8 cellular contexts compared by ENCODE assay signal in genomic region chr20:62927128-62927705, GRCh38. TPM values are rescaled to one million over a fixed set of nuclear protein-coding genes. Genes with fewer than 3 reads are reported as not detected.
DNase-seq lines count a peak whose midpoint lies in the region; ATAC-seq, FAIRE-seq and TF ChIP-seq lines count a peak whose summit lies in the region.

No MANE protein-coding gene starts in this region.

- FAIRE-seq in keratinocyte (lab: Jason Lieb, UNC), result no peak

- H3K79me2 ChIP-seq in keratinocyte (ENCODE audit: control insufficient read depth, insufficient read depth, low read length), result peaks cover 91% of the 10 kb centered on the region

- dilution Hi-C loops in keratinocyte (cut with MboI; ENCODE audit: extremely low pct_ligation_motif_present, low sequenced_read_pairs), result no loop called here

- H4K20me1 ChIP-seq in keratinocyte (ENCODE audit: control insufficient read depth, extremely low read depth, insufficient read depth, low read length), result peaks cover 20% of the 10 kb centered on the region

- peak overlapping the region; percentile 98 for H3K9ac ChIP-seq in keratinocyte (ENCODE audit: control insufficient read depth, extremely low read depth, insufficient read depth, low read length)

- H3K27ac Mint-ChIP-seq in T-helper 2 cell treated with Interferon-gamma antibody and Interleukin-4, amounts not matched to agents 5 μg/mL and 100 μg/mL, for 36 hours, result peak overlapping the region; percentile 90
- peak overlapping the region; percentile 87 for H3K27ac Mint-ChIP-seq in activated naive CD8-positive, alpha-beta T cell treated with anti-CD3 and anti-CD28 coated beads for 36 hours

- H3K36me3 Mint-ChIP-seq in T-helper 2 cell treated with Interferon-gamma antibody and Interleukin-4, amounts not matched to agents 5 μg/mL and 100 μg/mL, for 36 hours (ENCODE audit: low read depth), result peaks cover 27% of the 10 kb centered on the region
- peaks cover 21% of the 10 kb centered on the region for H3K36me3 Mint-ChIP-seq in activated naive CD8-positive, alpha-beta T cell treated with anti-CD3 and anti-CD28 coated beads for 36 hours

- ATAC-seq in GM19467 (IDR thresholded peaks at IDR 0.05; ENCODE audit: unreplicated experiment), result no peak
- ATAC-seq in HG03039 (IDR thresholded peaks at IDR 0.05; ENCODE audit: unreplicated experiment), result no peak

- TF ChIP-seq POLR2A in suprapubic skin (IDR thresholded peaks at IDR 0.05), result no peak

- TF ChIP-seq CTCF in keratinocyte (optimal IDR thresholded peaks at IDR 0.05 in 1 of 3, IDR thresholded peaks at IDR 0.05 in 1 of 3, conservative IDR thresholded peaks at IDR 0.05 in 1 of 3; ENCODE audit: extremely low read depth in 1 of 3, insufficient read depth in 2 of 3, low read length in 3 of 3) (no peak), suprapubic skin (IDR thresholded peaks at IDR 0.05) (no peak)

- peaks cover 40% of the 10 kb centered on the region for H3K4me1 ChIP-seq in keratinocyte (ENCODE audit: control insufficient read depth, extremely low read depth, insufficient read depth, low read length)
- peaks cover 66% of the 10 kb centered on the region for H3K4me1 ChIP-seq in suprapubic skin

- H3K4me3 ChIP-seq in keratinocyte (ENCODE audit: control insufficient read depth in 2 of 3, extremely low read depth in 1 of 3, insufficient read depth in 2 of 3, low read depth in 1 of 3, low read length in 3 of 3) (peak overlapping the region; percentile 67 to 91 (median 89)), suprapubic skin (peak overlapping the region; percentile 82)

- H3K27me3 ChIP-seq in keratinocyte (ENCODE audit: control insufficient read depth, extremely low read depth, insufficient read depth, low read length) (no peaks in the 10 kb centered on the region), suprapubic skin (no peaks in the 10 kb centered on the region)

- no peaks in the 10 kb centered on the region for H3K9me3 Mint-ChIP-seq in T-helper 2 cell treated with Interferon-gamma antibody and Interleukin-4, amounts not matched to agents 5 μg/mL and 100 μg/mL, for 36 hours
- H3K9me3 Mint-ChIP-seq in activated naive CD8-positive, alpha-beta T cell treated with anti-CD3 and anti-CD28 coated beads for 36 hours, result no peaks in the 10 kb centered on the region

- no peak for DNase-seq in T-helper 2 cell treated with Interferon-gamma antibody and Interleukin-4, amounts not matched to agents 5 μg/mL and 100 μg/mL, for 36 hours (ENCODE audit: low spot score)
- no peak for DNase-seq in T-helper 2 cell
- no peak for DNase-seq in activated naive CD8-positive, alpha-beta T cell treated with anti-CD3 and anti-CD28 coated beads for 36 hours
- no peak for DNase-seq in keratinocyte (ENCODE audit: low read depth, low spot score)
- no peak for DNase-seq in suprapubic skin (ENCODE audit: low spot score in 2 of 2)
- DNase-seq in NCI-H2081 (lab: John Stamatoyannopoulos, UW), result no peak

- peak overlapping the region; percentile 94 for H3K4me3 Mint-ChIP-seq in T-helper 2 cell treated with Interferon-gamma antibody and Interleukin-4, amounts not matched to agents 5 μg/mL and 100 μg/mL, for 36 hours
- peak overlapping the region; percentile 86 for H3K4me3 Mint-ChIP-seq in activated naive CD8-positive, alpha-beta T cell treated with anti-CD3 and anti-CD28 coated beads for 36 hours

- H3K27ac ChIP-seq in keratinocyte (ENCODE audit: control insufficient read depth, insufficient read depth, low read length) (peak overlapping the region; percentile 97), suprapubic skin (peak overlapping the region; percentile 98)

- H3K4me1 Mint-ChIP-seq in T-helper 2 cell treated with Interferon-gamma antibody and Interleukin-4, amounts not matched to agents 5 μg/mL and 100 μg/mL, for 36 hours (ENCODE audit: low read depth), result peaks cover 53% of the 10 kb centered on the region
- peaks cover 63% of the 10 kb centered on the region for H3K4me1 Mint-ChIP-seq in activated naive CD8-positive, alpha-beta T cell treated with anti-CD3 and anti-CD28 coated beads for 36 hours

- H3K9me3 ChIP-seq in keratinocyte (ENCODE audit: control insufficient read depth, low read depth, low read length) (no peaks in the 10 kb centered on the region), suprapubic skin (no peaks in the 10 kb centered on the region)

- H3K36me3 ChIP-seq in keratinocyte (ENCODE audit: control insufficient read depth in 2 of 2, extremely low read depth in 1 of 2, insufficient read depth in 2 of 2, low read length in 2 of 2) (peaks cover 0 to 6% of the 10 kb centered on the region in 2 experiments), suprapubic skin (no peaks in the 10 kb centered on the region)

- 65% methylated on average over 7 of the region's 12 CpGs for WGBS in suprapubic skin

- H3K4me2 ChIP-seq in keratinocyte (ENCODE audit: control insufficient read depth, extremely low read depth, insufficient read depth, low read depth, low read length), result peak overlapping the region; percentile 93

- H3K27me3 Mint-ChIP-seq in T-helper 2 cell treated with Interferon-gamma antibody and Interleukin-4, amounts not matched to agents 5 μg/mL and 100 μg/mL, for 36 hours (ENCODE audit: low read depth), result no peaks in the 10 kb centered on the region
- no peaks in the 10 kb centered on the region for H3K27me3 Mint-ChIP-seq in activated naive CD8-positive, alpha-beta T cell treated with anti-CD3 and anti-CD28 coated beads for 36 hours

- no peak for TF ChIP-seq EP300 in suprapubic skin (IDR thresholded peaks at IDR 0.05)

- no peak overlapping the region for H2AFZ ChIP-seq in keratinocyte (ENCODE audit: control insufficient read depth, low read length)

- H3K9me1 ChIP-seq in keratinocyte (ENCODE audit: control insufficient read depth, extremely low read depth, insufficient read depth, low read length), result peaks cover 4% of the 10 kb centered on the region

RNA-seq across cellular contexts. Expression of gene DIDO1, which starts 0.9 kb away (rescaled TPM):
- total RNA-seq in activated naive CD8-positive, alpha-beta T cell treated with anti-CD3 and anti-CD28 coated beads for 36 hours, result 10 to 100 TPM; 46.3 to 47.2 TPM
- polyA plus RNA-seq in keratinocyte, result 11.1 to 19.3 TPM (median 14.2 TPM) in 3 replicates
- 15.1 TPM for polyA plus RNA-seq in keratinocyte (2011; ENCODE audit: low read depth)
- polyA plus RNA-seq in keratinocyte (2011; cell fraction: cytosol; rRNA removed), result 8.5 and 10.2 TPM in 2 replicates
- polyA plus RNA-seq in keratinocyte (2011; cell fraction: nucleus; rRNA removed), result 47.2 and 48.5 TPM in 2 replicates
- 15.8 and 19.5 TPM in 2 replicates for polyA plus RNA-seq in keratinocyte (2012; ENCODE audit: low replicate concordance)
- polyA minus RNA-seq in keratinocyte, result 15.5 to 24.0 TPM (median 22.7 TPM) in 3 replicates
- 9.8 TPM for polyA minus RNA-seq in keratinocyte (2011; cell fraction: cytosol; rRNA and poly(A)+ RNA removed)
- 28.4 and 41.6 TPM in 2 replicates for polyA minus RNA-seq in keratinocyte (2011; cell fraction: nucleus; rRNA and poly(A)+ RNA removed)
- 100 to 1,000 TPM in 1 of 4 donors, 10 to 100 TPM in 3; 64.6 to 143 (median 79.2) TPM for total RNA-seq in suprapubic skin

RNA-seq across cellular contexts. Expression of gene GID8, which starts 10.7 kb away (rescaled TPM):
- total RNA-seq in activated naive CD8-positive, alpha-beta T cell treated with anti-CD3 and anti-CD28 coated beads for 36 hours, result 10 to 100 TPM; 47.6 to 48.5 TPM
- polyA plus RNA-seq in keratinocyte, result 20.7 to 27.9 TPM (median 23.7 TPM) in 3 replicates
- 24.2 TPM for polyA plus RNA-seq in keratinocyte (2011; ENCODE audit: low read depth)
- polyA plus RNA-seq in keratinocyte (2011; cell fraction: cytosol; rRNA removed), result 21.9 and 23.8 TPM in 2 replicates
- 20.3 and 22.4 TPM in 2 replicates for polyA plus RNA-seq in keratinocyte (2011; cell fraction: nucleus; rRNA removed)
- 24.1 and 35.8 TPM in 2 replicates for polyA plus RNA-seq in keratinocyte (2012; ENCODE audit: low replicate concordance)
- 26.7 to 29.3 TPM (median 28.8 TPM) in 3 replicates for polyA minus RNA-seq in keratinocyte
- polyA minus RNA-seq in keratinocyte (2011; cell fraction: cytosol; rRNA and poly(A)+ RNA removed), result 18.8 TPM
- polyA minus RNA-seq in keratinocyte (2011; cell fraction: nucleus; rRNA and poly(A)+ RNA removed), result 11.2 and 16.0 TPM in 2 replicates
- 10 to 100 TPM; 30.4 to 57.0 (median 45.1) TPM for total RNA-seq in suprapubic skin

RNA-seq across cellular contexts. Expression of gene SLC17A9, which starts 25.3 kb away (rescaled TPM):
- total RNA-seq in activated naive CD8-positive, alpha-beta T cell treated with anti-CD3 and anti-CD28 coated beads for 36 hours, result 10 to 100 TPM; 49.7 to 52.1 TPM
- 0.02 to 0.09 TPM in 2 of 3 replicates, not detected in the other for polyA plus RNA-seq in keratinocyte
- polyA plus RNA-seq in keratinocyte (2011; ENCODE audit: low read depth), result not detected
- not detected in 2 replicates for polyA plus RNA-seq in keratinocyte (2011; cell fraction: cytosol; rRNA removed)
- polyA plus RNA-seq in keratinocyte (2011; cell fraction: nucleus; rRNA removed), result 0.06 and 0.08 TPM in 2 replicates
- 0.04 TPM in 1 of 2 replicates, not detected in the other for polyA plus RNA-seq in keratinocyte (2012; ENCODE audit: low replicate concordance)
- not detected in 3 replicates for polyA minus RNA-seq in keratinocyte
- not detected for polyA minus RNA-seq in keratinocyte (2011; cell fraction: cytosol; rRNA and poly(A)+ RNA removed)
- not detected in 2 replicates for polyA minus RNA-seq in keratinocyte (2011; cell fraction: nucleus; rRNA and poly(A)+ RNA removed)
- total RNA-seq in suprapubic skin, result 1 to 10 TPM in 1 of 4 donors, under 1 TPM in 3; 0.10 to 2.1 (median 0.66) TPM

Comparison
In these comparisons a context has a peak if more than half of its experiments do, and no peak if none do; other contexts are left out.
1. RNA of gene SLC17A9, which starts 25.3 kb away (total RNA-seq): 49.7 to 52.1 TPM in activated naive CD8-positive, alpha-beta T cell treated with anti-CD3 and anti-CD28 coated beads for 36 hours; 0.10 to 2.1 TPM in suprapubic skin; every median in the first group is over 10 times any median in the second.